8 cellular contexts compared by ENCODE assay signal in genomic region chr6:166786704-166787293, GRCh38.
DNase-seq lines count a peak whose midpoint lies in the region; ATAC-seq and TF ChIP-seq lines count a peak whose summit lies in the region.

No MANE protein-coding gene starts in this region.

- intact Hi-C loops in Calu3 (cut with micrococcal nuclease; ENCODE audit: unreplicated experiment), result loop anchor here (1.0 to 5.0 kb wide), 4 partner anchors 76 to 356 kb away; no protein-coding TSS in a partner anchor
- intact Hi-C loops in activated B cell treated with CpG ODN at 0.5 μM for 24 hours (cut with micrococcal nuclease), result loop anchor here (1.0 to 10.0 kb wide), 5 partner anchors 78 to 356 kb away; no protein-coding TSS in a partner anchor

- peaks cover 25% of the 10 kb centered on the region for H3K27me3 Mint-ChIP-seq in Calu3 (ENCODE audit: unreplicated experiment)
- H3K27me3 Mint-ChIP-seq in activated B cell treated with CpG ODN at 0.5 μM for 24 hours, result no peaks in the 10 kb centered on the region
- H3K27me3 Mint-ChIP-seq in glutamatergic neuron (ENCODE audit: unreplicated experiment), result peaks cover 4% of the 10 kb centered on the region

- no peaks in the 10 kb centered on the region for H3K36me3 Mint-ChIP-seq in Calu3 (ENCODE audit: insufficient read depth, unreplicated experiment)
- no peaks in the 10 kb centered on the region for H3K36me3 Mint-ChIP-seq in activated B cell treated with CpG ODN at 0.5 μM for 24 hours (ENCODE audit: low read depth)
- H3K36me3 Mint-ChIP-seq in glutamatergic neuron (ENCODE audit: unreplicated experiment), result peaks cover 3% of the 10 kb centered on the region

- peak; percentile 79 for ATAC-seq in GM21619 (IDR thresholded peaks at IDR 0.05; ENCODE audit: unreplicated experiment)
- ATAC-seq in activated B cell treated with CpG ODN at 0.5 μM for 24 hours (ENCODE audit: low read depth), result peak; percentile 74

- CTCF ChIA-PET in Calu3 (lab: Charles Lee), result interaction anchor here (2.3 kb wide), 1 partner anchor 164 kb away, joined by 14 read pairs; no protein-coding TSS in a partner anchor
- CTCF ChIA-PET in activated B cell treated with CpG ODN at 0.5 μM for 24 hours (lab: Charles Lee), result interaction anchor here (0.6 to 4.9 kb wide), 13 partner anchors 9 to 358 kb away, joined by 3 to 65 read pairs (median 4); no protein-coding TSS in a partner anchor

- H3K27ac Mint-ChIP-seq in Calu3 (ENCODE audit: unreplicated experiment), result no peak overlapping the region
- no peak overlapping the region for H3K27ac Mint-ChIP-seq in activated B cell treated with CpG ODN at 0.5 μM for 24 hours
- no peak overlapping the region for H3K27ac Mint-ChIP-seq in glutamatergic neuron (ENCODE audit: unreplicated experiment)

- H3K9me3 Mint-ChIP-seq in Calu3 (ENCODE audit: low read depth, unreplicated experiment) (no peaks in the 10 kb centered on the region), activated B cell treated with CpG ODN at 0.5 μM for 24 hours (no peaks in the 10 kb centered on the region), glutamatergic neuron (ENCODE audit: unreplicated experiment) (peaks cover 2% of the 10 kb centered on the region)

- H3K4me1 Mint-ChIP-seq in Calu3 (ENCODE audit: low read depth, unreplicated experiment), result no peaks in the 10 kb centered on the region
- no peaks in the 10 kb centered on the region for H3K4me1 Mint-ChIP-seq in activated B cell treated with CpG ODN at 0.5 μM for 24 hours
- no peaks in the 10 kb centered on the region for H3K4me1 Mint-ChIP-seq in glutamatergic neuron (ENCODE audit: low read depth, unreplicated experiment)

- peak; percentile 58 for TF ChIP-seq CTCF in Calu3 (IDR thresholded peaks at IDR 0.05; ENCODE audit: unreplicated experiment)
- no peak for TF ChIP-seq CTCF in activated B cell treated with CpG ODN at 0.5 μM for 24 hours (IDR thresholded peaks at IDR 0.05)
- peak; percentile 91 for TF ChIP-seq CTCF in glutamatergic neuron (IDR thresholded peaks at IDR 0.05; ENCODE audit: partially characterized antibody, unreplicated experiment)

- H3K4me3 Mint-ChIP-seq in Calu3 (ENCODE audit: low read depth, unreplicated experiment) (no peak overlapping the region), activated B cell treated with CpG ODN at 0.5 μM for 24 hours (no peak overlapping the region), glutamatergic neuron (ENCODE audit: unreplicated experiment) (no peak overlapping the region)

- DNase-seq in Calu3 (peak; percentile 37), NCI-H2171 (lab: John Stamatoyannopoulos, UW) (peak; percentile 61), activated B cell treated with CpG ODN at 0.5 μM for 24 hours (no peak), glutamatergic neuron (no peak), putamen (ENCODE audit: low spot score) (peak; percentile 37), OCI-M2 (lab: John Stamatoyannopoulos, UW; ENCODE audit: unreplicated experiment) (no peak), nucleus accumbens (lab: John Stamatoyannopoulos, UW) (no peak)

- POLR2A ChIA-PET in activated B cell treated with CpG ODN at 0.5 μM for 24 hours (lab: Charles Lee), result no interaction called here

- BruUV-seq in Calu3 (replicated peaks; lab: Mats Ljungman, UMichigan), result no TSS peak

Comparison
In these comparisons a context has a peak if more than half of its experiments do, and no peak if none do; other contexts are left out.
1. DNase-seq: peak in Calu3 (single experiment), NCI-H2171 (single experiment) and putamen (single experiment); none in activated B cell treated with CpG ODN at 0.5 μM for 24 hours (single experiment), glutamatergic neuron (single experiment), OCI-M2 (single experiment) and nucleus accumbens (0 of 56).